ENCODE assay signal across 10 cellular contexts in genomic region chr16:74560912-74561311, GRCh38.
"Had no signal": no experiment of that assay in that cellular context is flagged by ENCODE, and none has a peak within 500 bp of the region (broad histone marks: within the 10 kb centered on the region; RNA-seq: fewer than 3 reads in every experiment).

No MANE protein-coding gene starts in this region.

- H3K4me3 ChIP-seq: dorsolateral prefrontal cortex, hepatocyte, thoracic aorta had no signal

- H3K27ac ChIP-seq: brain microvascular endothelial cell, hepatocyte, thoracic aorta had no signal

- H3K9me3 ChIP-seq: thoracic aorta had no signal

- H3K9me3 Mint-ChIP-seq: mesothelial cell of epicardium, neural crest cell had no signal

- H3K27me3 ChIP-seq: brain microvascular endothelial cell, dorsolateral prefrontal cortex, hepatocyte had no signal

- H3K4me2 ChIP-seq: hepatocyte had no signal

- H3K27ac Mint-ChIP-seq: mesothelial cell of epicardium had no signal

- H3K36me3 ChIP-seq: brain microvascular endothelial cell, thoracic aorta had no signal

- H3K4me3 Mint-ChIP-seq: mesothelial cell of epicardium, neural crest cell had no signal

- H2AFZ ChIP-seq: hepatocyte had no signal

- DNase-seq: activated CD4-positive, alpha-beta T cell treated with anti-CD3 and anti-CD28 coated beads, Interleukin-2, amount 50 U/mL, for 1 hour; activated CD8-positive, alpha-beta memory T cell treated with anti-CD3 and anti-CD28 coated beads for 24 hours; brain microvascular endothelial cell; stimulated activated CD4-positive, alpha-beta T cell treated with anti-CD3 and anti-CD28 coated beads, Interleukin-1b, Interleukin-23, amount 100 ng/mL, for 48 hours; T-helper 9 cell had no signal
